ENCODE assay signal across 10 cellular contexts in genomic region chr9:95023217-95024003, GRCh38.
DNase-seq lines count a peak whose midpoint lies in the region; ATAC-seq and TF ChIP-seq lines count a peak whose summit lies in the region.
"Had no signal": no experiment of that assay in that cellular context is flagged by ENCODE, and none has a peak within 500 bp of the region (broad histone marks: within the 10 kb centered on the region; RNA-seq: fewer than 3 reads in every experiment).

No MANE protein-coding gene starts in this region.

- DNase-seq in AG09309 (ENCODE audit: low read depth) (peak; percentile 74), NCI-H510A (lab: John Stamatoyannopoulos, UW) (peak; percentile 63), nephron progenitor cell (no peak), mesendoderm (no peak), H9 (no peak)
- no peak for DNase-seq in activated CD4-positive, alpha-beta T cell treated with anti-CD3 and anti-CD28 coated beads for 48 hours
- DNase-seq: naive B cell had no signal

- H3K4me1 Mint-ChIP-seq in nephron progenitor cell (peaks cover 55% of the 10 kb centered on the region), H9 (peaks cover 8 to 13% of the 10 kb centered on the region in 2 experiments)

- H3K56ac ChIP-seq in mesendoderm (ENCODE audit: low read length) (no peak overlapping the region), H9 (ENCODE audit: insufficient read length, low read depth, low read length) (no peak overlapping the region)

- H3K18ac ChIP-seq in mesendoderm (ENCODE audit: low read length) (no peak overlapping the region), H9 (ENCODE audit: insufficient read length, low read depth, low read length) (no peak overlapping the region)

- H2BK5ac ChIP-seq in mesendoderm (ENCODE audit: low read length): no peak overlapping the region
- H2BK5ac ChIP-seq in H9 (ENCODE audit: insufficient read length, low read length): no peak overlapping the region

- H3K4me2 ChIP-seq in mesendoderm (ENCODE audit: low read length) (no peak overlapping the region), H9 (ENCODE audit: insufficient read depth, insufficient read length, low read length) (no peak overlapping the region)

- H4K5ac ChIP-seq in mesendoderm (ENCODE audit: low read length) (no peak overlapping the region), H9 (ENCODE audit: insufficient read length, low read depth, low read length) (no peak overlapping the region)

- H2AK5ac ChIP-seq in mesendoderm (ENCODE audit: low read length) (no peak overlapping the region), H9 (ENCODE audit: insufficient read length, low read length) (no peak overlapping the region)

- H3K23me2 ChIP-seq in H9 (ENCODE audit: insufficient read length, low read depth, low read length, poor library complexity, severe bottlenecking): no peaks in the 10 kb centered on the region

- no peaks in the 10 kb centered on the region for H3K27me3 ChIP-seq in esophagus (ENCODE audit: control insufficient read depth in 1 of 2, insufficient read depth in 2 of 2, low read length in 2 of 2)
- H3K27me3 ChIP-seq in mesendoderm (ENCODE audit: insufficient read depth, low read length, poor library complexity): no peaks in the 10 kb centered on the region
- H3K27me3 ChIP-seq in H9 (ENCODE audit: insufficient read depth, low read length): no peaks in the 10 kb centered on the region

- WGBS in esophagus, 2 donors: 30 to 47% methylated on average over 9 of the region's 9 CpGs
- no CpG with 5 or more reads among the region's 9 CpGs for WGBS in mesendoderm (ENCODE audit: extremely low coverage, insufficient coverage, low lambda C conversion rate)
- no CpG with 5 or more reads among the region's 9 CpGs for WGBS in H9 (ENCODE audit: extremely low coverage, insufficient read length, low lambda C conversion rate)

- H3K27ac Mint-ChIP-seq in nephron progenitor cell (peak overlapping the region; percentile 10), H9 (peak overlapping the region in 1 of 3 experiments; percentile 24; a peak in 1 of 7 replicates)
- H3K27ac Mint-ChIP-seq: naive B cell had no signal

- H2AFZ ChIP-seq in H9 (ENCODE audit: low read length): no peak overlapping the region

- no peak overlapping the region for H2BK12ac ChIP-seq in H9 (ENCODE audit: insufficient read length, low read depth, low read length)

- no peak overlapping the region for H4K8ac ChIP-seq in mesendoderm (ENCODE audit: low read depth, low read length)
- H4K8ac ChIP-seq in H9 (replicated peaks; ENCODE audit: insufficient read length, low read depth, low read length): no peak overlapping the region

- no peak overlapping the region for H2BK15ac ChIP-seq in mesendoderm (replicated peaks; ENCODE audit: low read depth)
- H2BK15ac ChIP-seq in H9 (ENCODE audit: low read depth, low read length): no peak overlapping the region

- H3K36me3 Mint-ChIP-seq in nephron progenitor cell (ENCODE audit: low read depth): peaks cover 38% of the 10 kb centered on the region
- peaks cover 0 to 6% (median 4%) of the 10 kb centered on the region in 3 experiments; a peak in 1 of 7 replicates for H3K36me3 Mint-ChIP-seq in H9 (ENCODE audit: insufficient read depth in 1 of 3, low read depth in 3 of 3)

- H3T11ph ChIP-seq in H9 (ENCODE audit: low read length): no peak overlapping the region

- H4K20me1 ChIP-seq in H9 (ENCODE audit: control insufficient read depth, insufficient read depth, insufficient read length): peaks cover 3% of the 10 kb centered on the region

- no peak overlapping the region; the same call in 1 of the 2 replicates for H3K14ac ChIP-seq in H9 (ENCODE audit: insufficient read depth, low read length)

- no peak overlapping the region for H3K23ac ChIP-seq in mesendoderm (ENCODE audit: low read length)
- no peak overlapping the region for H3K23ac ChIP-seq in H9 (ENCODE audit: insufficient read length, low read depth, low read length)

- no peak overlapping the region for H4K91ac ChIP-seq in H9 (ENCODE audit: insufficient read length, low read depth, low read length)

- H2BK120ac ChIP-seq in mesendoderm (ENCODE audit: low read depth, low read length) (no peak overlapping the region), H9 (ENCODE audit: low read depth, low read length, poor library complexity, severe bottlenecking) (no peak overlapping the region)

- no peak overlapping the region for H3K9ac ChIP-seq in mesendoderm (ENCODE audit: low read length)
- no peak overlapping the region for H3K9ac ChIP-seq in H9 (ENCODE audit: extremely low read depth, insufficient read length, low read length)

- no peaks in the 10 kb centered on the region for H3K9me3 ChIP-seq in esophagus (ENCODE audit: control insufficient read depth in 2 of 2, insufficient read depth in 1 of 2, low read depth in 1 of 2, low read length in 1 of 2)
- no peaks in the 10 kb centered on the region for H3K9me3 ChIP-seq in H9 (ENCODE audit: control insufficient read depth, low read depth, low read length)
- H3K9me3 ChIP-seq: HAP-1 had no signal

- peaks cover 3 to 6% of the 10 kb centered on the region in 2 donors for H3K36me3 ChIP-seq in esophagus (ENCODE audit: control insufficient read depth in 2 of 2, insufficient read depth in 2 of 2, low read length in 1 of 2)
- H3K36me3 ChIP-seq in mesendoderm (ENCODE audit: control insufficient read depth, insufficient read depth, low read length): no peaks in the 10 kb centered on the region

- no peak overlapping the region for H3K4me3 ChIP-seq in AG09309 (ENCODE audit: control insufficient read depth, low read depth, low read length)
- H3K4me3 ChIP-seq in esophagus (ENCODE audit: low read depth in 1 of 2, low read length in 2 of 2): no peak overlapping the region
- no peak overlapping the region for H3K4me3 ChIP-seq in mesendoderm (ENCODE audit: low read length)
- H3K4me3 ChIP-seq: HAP-1 had no signal

- H3K4me3 Mint-ChIP-seq in nephron progenitor cell: no peak overlapping the region
- H3K4me3 Mint-ChIP-seq in H9: no peak overlapping the region
- H3K4me3 Mint-ChIP-seq: naive B cell had no signal

- H3K4ac ChIP-seq in mesendoderm (ENCODE audit: low read depth, low read length) (no peak overlapping the region), H9 (ENCODE audit: low read depth, low read length) (no peak overlapping the region)

- H3K79me1 ChIP-seq in mesendoderm (ENCODE audit: low read length) (no peaks in the 10 kb centered on the region), H9 (ENCODE audit: insufficient read depth, low read depth, low read length, poor library complexity, severe bottlenecking) (no peaks in the 10 kb centered on the region)

- peaks cover 14 to 21% of the 10 kb centered on the region in 2 donors for H3K4me1 ChIP-seq in esophagus (ENCODE audit: control insufficient read depth in 2 of 2, insufficient read depth in 2 of 2, low read length in 1 of 2)
- no peaks in the 10 kb centered on the region for H3K4me1 ChIP-seq in mesendoderm (ENCODE audit: control insufficient read depth, low read depth, low read length)
- H3K4me1 ChIP-seq in H9 (ENCODE audit: insufficient read depth, low read length): no peaks in the 10 kb centered on the region

- H3K9me3 Mint-ChIP-seq in nephron progenitor cell: no peaks in the 10 kb centered on the region
- H3K9me3 Mint-ChIP-seq in H9: no peaks in the 10 kb centered on the region
- H3K9me3 Mint-ChIP-seq: naive B cell had no signal

- H3K27ac ChIP-seq in esophagus (ENCODE audit: low read depth in 2 of 2, low read length in 1 of 2) (peak overlapping the region; percentile 88 to 94), mesendoderm (ENCODE audit: low read depth, low read length) (no peak overlapping the region), H9 (ENCODE audit: insufficient read length, low read depth, low read length) (no peak overlapping the region)

- H2BK20ac ChIP-seq in H9 (ENCODE audit: low read depth, low read length, poor library complexity, severe bottlenecking): no peak overlapping the region

- TF ChIP-seq CTCF in AG09309 (IDR thresholded peaks at IDR 0.05; ENCODE audit: control insufficient read depth, insufficient read depth, low read depth, low read length, missing control alignments) (no peak), nephron progenitor cell (IDR thresholded peaks at IDR 0.05) (no peak), H9 (conservative IDR thresholded peaks at IDR 0.05) (no peak)

- H3K27me3 Mint-ChIP-seq in nephron progenitor cell (ENCODE audit: low read depth, poor library complexity): peaks cover 5% of the 10 kb centered on the region
- no peaks in the 10 kb centered on the region for H3K27me3 Mint-ChIP-seq in H9 (ENCODE audit: low read depth)
- H3K27me3 Mint-ChIP-seq: naive B cell had no signal

- no peak for ATAC-seq in HG02759 (IDR thresholded peaks at IDR 0.05; ENCODE audit: unreplicated experiment)

- H3K79me2 ChIP-seq in mesendoderm (ENCODE audit: control insufficient read depth, insufficient read depth, low read length) (no peaks in the 10 kb centered on the region), H9 (ENCODE audit: insufficient read depth, low read length) (no peaks in the 10 kb centered on the region)

Comparison
In these comparisons a context has a peak if more than half of its experiments do, and no peak if none do; other contexts are left out.
1. DNase-seq: peak in AG09309 (single experiment) and NCI-H510A (single experiment); none in nephron progenitor cell (single experiment), mesendoderm (single experiment), activated CD4-positive, alpha-beta T cell treated with anti-CD3 and anti-CD28 coated beads for 48 hours (single experiment) and H9 (single experiment).
2. H3K27ac ChIP-seq: peak in esophagus (2 of 2); none in mesendoderm (single experiment) and H9 (single experiment).